Comparison of ENCODE assay signal across 15 cellular contexts in the genomic region with DNA sequence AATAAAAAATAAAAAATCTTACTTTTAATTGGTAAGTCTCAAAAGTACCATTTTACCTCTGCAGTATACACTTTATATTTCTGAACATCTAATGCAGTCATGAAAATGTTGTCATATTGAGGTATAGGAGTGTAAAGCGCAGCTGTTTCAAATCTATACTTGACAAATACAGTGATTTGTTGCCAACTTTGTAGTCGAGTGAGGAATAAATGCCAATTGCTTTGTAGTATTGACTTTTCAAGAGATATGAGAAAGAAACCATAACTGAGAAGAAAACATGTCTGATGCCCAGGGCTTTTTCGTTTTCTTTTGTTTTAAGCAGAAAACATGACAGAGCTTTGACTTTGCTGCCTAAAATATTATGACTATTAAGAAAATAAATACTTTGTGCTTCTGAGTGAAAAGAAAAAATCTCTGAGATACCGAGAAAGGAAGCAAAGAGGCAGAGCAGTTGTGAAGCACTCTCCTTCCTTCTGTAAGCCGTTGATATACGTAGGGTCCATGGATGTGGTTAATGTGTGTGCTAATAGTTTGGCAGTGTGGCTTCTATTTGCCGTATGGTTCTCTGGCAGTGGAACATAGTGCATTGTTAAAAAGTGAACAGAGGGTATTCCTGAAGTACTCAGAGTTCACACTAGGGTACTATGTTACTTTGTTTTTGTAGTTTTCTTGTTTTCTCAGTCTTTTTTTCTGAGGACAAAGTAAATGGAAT. TPM values are rescaled to one million over a fixed set of nuclear protein-coding genes. Genes with fewer than 3 reads are reported as not detected.
DNase-seq lines count a peak whose midpoint lies in the region; ATAC-seq and TF ChIP-seq lines count a peak whose summit lies in the region.
"Had no signal": no experiment of that assay in that cellular context is flagged by ENCODE, and none has a peak within 500 bp of the region (broad histone marks: within the 10 kb centered on the region; RNA-seq: fewer than 3 reads in every experiment).

No MANE protein-coding gene starts in this region.

- H3K36me3 Mint-ChIP-seq in nephron (ENCODE audit: low read depth): peaks cover 10% of the 10 kb centered on the region

- H3K27me3 ChIP-seq in GM23248 (replicated peaks; ENCODE audit: insufficient read depth): no peaks in the 10 kb centered on the region
- H3K27me3 ChIP-seq: BLaER1 had no signal

- no peaks in the 10 kb centered on the region for H3K27me3 Mint-ChIP-seq in nephron (ENCODE audit: low read depth)
- H3K27me3 Mint-ChIP-seq: stimulated activated memory B cell treated with anti-CD40 and anti-IgM and Interleukin-4, amounts not matched to agents 10 μg/mL and 1 μg/mL and 100 μg/mL, for 72 hours had no signal

- no peak overlapping the region for H3K4me3 Mint-ChIP-seq in nephron
- H3K4me3 Mint-ChIP-seq: stimulated activated memory B cell treated with anti-CD40 and anti-IgM and Interleukin-4, amounts not matched to agents 10 μg/mL and 1 μg/mL and 100 μg/mL, for 72 hours had no signal

- 0 out of 2 replicates have a peak, but pooled peaks cover 3% of the 10 kb centered on the region for H3K36me3 ChIP-seq in GM23248 (ENCODE audit: low read depth)

- no peaks in the 10 kb centered on the region for H3K9me2 ChIP-seq in GM23248 (ENCODE audit: insufficient read depth)

- H4K20me1 ChIP-seq in GM23248 (ENCODE audit: insufficient read depth): peaks cover 4% of the 10 kb centered on the region; the same call in 1 of the 2 replicates

- no peaks in the 10 kb centered on the region for H3K9me3 ChIP-seq in GM23248 (ENCODE audit: low read depth)

- WGBS in GM23248 (ENCODE audit: low coverage in 1 of 2, low lambda C conversion rate in 2 of 2, missing lambda C conversion rate in 2 of 2), 2 experiments: 30 to 38% methylated on average over 7 of the region's 7 CpGs

- H3K79me2 ChIP-seq in GM23248 (ENCODE audit: insufficient read depth): peaks cover 99% of the 10 kb centered on the region

- no peak for ATAC-seq in HG03432 (IDR thresholded peaks at IDR 0.05; ENCODE audit: unreplicated experiment)
- ATAC-seq in HG02870 (IDR thresholded peaks at IDR 0.05; ENCODE audit: unreplicated experiment): no peak
- ATAC-seq: stimulated activated memory B cell treated with anti-CD40 and anti-IgM and Interleukin-4, amounts not matched to agents 10 μg/mL and 1 μg/mL and 100 μg/mL, for 72 hours had no signal

- no peak overlapping the region for H3K9ac ChIP-seq in GM23248
- H3K9ac ChIP-seq: BLaER1, KMS-11 had no signal

- peak overlapping the region; percentile 15 to 68 (median 67) for H3K27ac Mint-ChIP-seq in nephron
- H3K27ac Mint-ChIP-seq: stimulated activated memory B cell treated with anti-CD40 and anti-IgM and Interleukin-4, amounts not matched to agents 10 μg/mL and 1 μg/mL and 100 μg/mL, for 72 hours had no signal

- DNase-seq in GM23248: peak; percentile 22
- peak; percentile 62 for DNase-seq in NCI-H446 treated with DMSO at 0.1 percent for 48 hours (lab: John Stamatoyannopoulos, UW)
- DNase-seq in fibroblast of mammary gland (ENCODE audit: low read depth): peak; percentile 53
- no peak for DNase-seq in NCI-H510A (lab: John Stamatoyannopoulos, UW)
- DNase-seq in 8988T: no peak
- DNase-seq: anterior cingulate cortex, NCI-H1436, retina, trophoblast cell had no signal

- H3F3A ChIP-seq in GM23248 (ENCODE audit: insufficient read depth): peaks cover 19% of the 10 kb centered on the region; the same call in 1 of the 2 replicates

- no peak overlapping the region for H3K27ac ChIP-seq in GM23248
- H3K27ac ChIP-seq: BLaER1, KMS-11 had no signal

- H3K4me2 ChIP-seq in GM23248 (ENCODE audit: unreplicated experiment): no peak overlapping the region
- H3K4me2 ChIP-seq: BLaER1, KMS-11 had no signal

- peaks cover 9% of the 10 kb centered on the region for H3K4me1 ChIP-seq in GM23248 (ENCODE audit: insufficient read depth)
- H3K4me1 ChIP-seq: BLaER1 had no signal

- in situ Hi-C loops in GM23248 (cut with MboI): no loop called here

- H3K9me3 Mint-ChIP-seq in nephron: no peaks in the 10 kb centered on the region
- H3K9me3 Mint-ChIP-seq: stimulated activated memory B cell treated with anti-CD40 and anti-IgM and Interleukin-4, amounts not matched to agents 10 μg/mL and 1 μg/mL and 100 μg/mL, for 72 hours had no signal

- H3K4me3 ChIP-seq in GM23248 (no peak overlapping the region), fibroblast of mammary gland (ENCODE audit: control insufficient read depth, low read depth, low read length) (no peak overlapping the region)
- H3K4me3 ChIP-seq: BLaER1 had no signal

- no peak for TF ChIP-seq CTCF in fibroblast of mammary gland (conservative IDR thresholded peaks at IDR 0.05; ENCODE audit: control insufficient read depth, insufficient read depth, low read depth, low read length)
- no peak for TF ChIP-seq CTCF in nephron (IDR thresholded peaks at IDR 0.05; ENCODE audit: unreplicated experiment in 3 of 3)

- H3K4me1 Mint-ChIP-seq in nephron: peaks cover 14% of the 10 kb centered on the region

- no peak overlapping the region for H2AFZ ChIP-seq in GM23248

RNA-seq across cellular contexts. Expression of gene AVL9, which starts 38.2 kb away (rescaled TPM):
- total RNA-seq in GM23248 (2014; rRNA removed; shearing (Covaris generic)): 12.0 and 13.3 TPM in 2 replicates
- polyA plus RNA-seq in GM23248 (2016; fragmentation: Nextera tagmentation; extraction: Ambion mirVana): 5.1 and 7.2 TPM in 2 replicates

RNA-seq across cellular contexts. Expression of gene LSM5, which starts 43.3 kb away (rescaled TPM):
- total RNA-seq in GM23248 (2014; rRNA removed; shearing (Covaris generic)): 19.7 and 34.4 TPM in 2 replicates
- polyA plus RNA-seq in GM23248 (2016; fragmentation: Nextera tagmentation; extraction: Ambion mirVana): 110 and 117 TPM in 2 replicates

Comparison
In these comparisons a context has a peak if more than half of its experiments do, and no peak if none do; other contexts are left out.
1. DNase-seq: peak in GM23248 (single experiment), NCI-H446 treated with DMSO at 0.1 percent for 48 hours (single experiment) and fibroblast of mammary gland (single experiment); none in NCI-H510A (single experiment) and 8988T (single experiment).